ENCODE assay signal across 17 cellular contexts in genomic region chr18:35118641-35119040, GRCh38.
A peak's percentile ranks its signal among the peaks of the same experiment; 100 is the strongest.
DNase-seq lines count a peak whose midpoint lies in the region; ATAC-seq, FAIRE-seq and TF ChIP-seq lines count a peak whose summit lies in the region.
"Had no signal": no experiment of that assay in that cellular context is flagged by ENCODE, and none has a peak within 500 bp of the region (broad histone marks: within the 10 kb centered on the region; RNA-seq: fewer than 3 reads in every experiment).

No MANE protein-coding gene starts in this region.

- TF ChIP-seq CTCF in left ventricle myocardium inferior (IDR thresholded peaks at IDR 0.05; ENCODE audit: borderline replicate concordance) (no peak), pancreas (IDR thresholded peaks at IDR 0.05) (no peak), upper lobe of right lung (IDR thresholded peaks at IDR 0.05) (no peak)

- peak overlapping the region; percentile 93 for H3K27ac ChIP-seq in left ventricle myocardium inferior (replicated peaks)
- peak overlapping the region in 1 of 4 donors; percentile 44 for H3K27ac ChIP-seq in pancreas
- H3K27ac ChIP-seq in upper lobe of right lung = peak overlapping the region; percentile 63
- H3K27ac ChIP-seq: A549 had no signal

- whole genome bisulfite sequencing in pancreas, 2 donors = 65 to 75% methylated on average over 3 of the region's 3 CpGs

- H3K9me3 ChIP-seq in left ventricle myocardium inferior (replicated peaks) (no peaks in the 10 kb centered on the region), pancreas (no peaks in the 10 kb centered on the region), upper lobe of right lung (no peaks in the 10 kb centered on the region)
- H3K9me3 ChIP-seq: A549 had no signal

- peak overlapping the region; percentile 24 for H3K4me3 ChIP-seq in left ventricle myocardium inferior
- no peak overlapping the region for H3K4me3 ChIP-seq in pancreas
- no peak overlapping the region for H3K4me3 ChIP-seq in upper lobe of right lung
- H3K4me3 ChIP-seq: A549 had no signal

- H3K27me3 ChIP-seq in left ventricle myocardium inferior (ENCODE audit: low read depth) (no peaks in the 10 kb centered on the region), pancreas (no peaks in the 10 kb centered on the region), upper lobe of right lung (no peaks in the 10 kb centered on the region)

- ATAC-seq in Right ventricle myocardium inferior (peak; percentile 18), pancreas (peak in 3 of 4 donors; percentile 41 to 47 (median 46)), upper lobe of right lung (peak; percentile 14), HG03135 (IDR thresholded peaks at IDR 0.05; ENCODE audit: unreplicated experiment) (no peak)
- ATAC-seq in stimulated activated naive CD8-positive, alpha-beta T cell treated with anti-CD3 and anti-CD28 coated beads, Interleukin-15, Interleukin-2, amounts not matched to agents 100 U/mL and 50 U/mL, for 24 hours = no peak
- ATAC-seq: A549; activated naive CD8-positive, alpha-beta T cell treated with anti-CD3 and anti-CD28 coated beads, Interleukin-2, amount 50 U/mL, for 24 hours had no signal

- no peak for FAIRE-seq in pancreas (lab: Jason Lieb, UNC)
- FAIRE-seq: A549, G401.6 had no signal

- intact Hi-C loops in Right ventricle myocardium inferior (cut with DNase I) (loop anchor here (2.0 kb wide), 1 partner anchor 76 kb away; no protein-coding TSS in a partner anchor), cardiac septum (cut with DNase I) (loop anchor here (5.0 kb wide), 2 partner anchors 46 to 76 kb away; partner anchors contain the start of gene MAPRE2), left ventricle myocardium inferior (cut with micrococcal nuclease) (no loop called here), pancreas (cut with DNase I) (no loop called here), upper lobe of right lung (cut with DNase I) (no loop called here)

- H3K4me1 ChIP-seq in left ventricle myocardium inferior (peaks cover 83% of the 10 kb centered on the region), pancreas (peaks cover 0 to 6% (median 0%) of the 10 kb centered on the region in 3 donors), upper lobe of right lung (peaks cover 20% of the 10 kb centered on the region)
- H3K4me1 ChIP-seq: A549 had no signal

- DNase-seq in Right ventricle myocardium inferior (ENCODE audit: missing footprints) (no peak), cardiac septum (ENCODE audit: low spot score) (no peak), left ventricle myocardium inferior (no peak), pancreas (no peak), upper lobe of right lung (no peak), NCI-H128 (lab: John Stamatoyannopoulos, UW; ENCODE audit: unreplicated experiment) (no peak)
- no peak for DNase-seq in stimulated activated naive CD8-positive, alpha-beta T cell treated with anti-CD3 and anti-CD28 coated beads, Interleukin-15, Interleukin-2, amounts not matched to agents 100 U/mL and 50 U/mL, for 24 hours
- DNase-seq: activated CD4-positive, alpha-beta T cell treated with anti-CD3 and anti-CD28 coated beads for 1 hour; activated naive CD8-positive, alpha-beta T cell treated with anti-CD3 and anti-CD28 coated beads, Interleukin-2, amount 50 U/mL, for 24 hours; CD4-positive, alpha-beta memory T cell; NCI-H2081; NCI-H774; RPMI8226; stimulated activated CD4-positive, alpha-beta T cell treated with anti-CD3 and anti-CD28 coated beads, Interleukin-1b, Interleukin-23, amount 100 ng/mL, for 48 hours had no signal

- H3K36me3 ChIP-seq in left ventricle myocardium inferior = no peaks in the 10 kb centered on the region
- H3K36me3 ChIP-seq in pancreas = no peaks in the 10 kb centered on the region
- H3K36me3 ChIP-seq in upper lobe of right lung = no peaks in the 10 kb centered on the region

Comparison
In these comparisons a context has a peak if more than half of its experiments do, and no peak if none do; other contexts are left out.
1. intact Hi-C loops: an anchor here in Right ventricle myocardium inferior (2.0 kb wide) and cardiac septum (5.0 kb wide); none called in left ventricle myocardium inferior, pancreas and upper lobe of right lung.
2. ATAC-seq: peak in Right ventricle myocardium inferior (single experiment), pancreas (3 of 4) and upper lobe of right lung (single experiment); none in stimulated activated naive CD8-positive, alpha-beta T cell treated with anti-CD3 and anti-CD28 coated beads, Interleukin-15, Interleukin-2, amounts not matched to agents 100 U/mL and 50 U/mL, for 24 hours (single experiment) and HG03135 (single experiment).